9 cellular contexts compared by ENCODE assay signal in genomic region chr1:228777211-228777610, GRCh38.
"Had no signal": no experiment of that assay in that cellular context is flagged by ENCODE, and none has a peak within 500 bp of the region (broad histone marks: within the 10 kb centered on the region; RNA-seq: fewer than 3 reads in every experiment).

No MANE protein-coding gene starts in this region.

- H3K9me3 ChIP-seq: HAP-1 had no signal

- H2AFZ ChIP-seq: GM23248, GM23338 had no signal

- DNase-seq: GM23248, GOT3, H7, H9, HCEC 1CT, HFFc6 had no signal

- ATAC-seq: GM23338, HCT116 had no signal

- H3K4me3 ChIP-seq: GM23248, GM23338, HAP-1 had no signal

- H3K4me2 ChIP-seq: GM23338 had no signal

- H3K9ac ChIP-seq: GM23248 had no signal

- H3K36me3 ChIP-seq: HAP-1 had no signal

- H3K27ac ChIP-seq: GM23248 had no signal

- H3K4me1 ChIP-seq: HAP-1 had no signal
